ENCODE assay signal across 16 cellular contexts in genomic region chr6:167092672-167093339, GRCh38. TPM values are rescaled to one million over a fixed set of nuclear protein-coding genes. Genes with fewer than 3 reads are reported as not detected.
A peak's percentile ranks its signal among the peaks of the same experiment; 100 is the strongest.
DNase-seq lines count a peak whose midpoint lies in the region; ATAC-seq, FAIRE-seq and TF ChIP-seq lines count a peak whose summit lies in the region.
"Had no signal": no experiment of that assay in that cellular context is flagged by ENCODE, and none has a peak within 500 bp of the region (broad histone marks: within the 10 kb centered on the region; RNA-seq: fewer than 3 reads in every experiment).

No MANE protein-coding gene starts in this region.

- peak overlapping the region; percentile 32; the same call in 1 of the 2 replicates for H3K9ac ChIP-seq in SU-DHL-6 (ENCODE audit: low read length)

- H3K4me3 ChIP-seq in CD4-positive, CD25-positive, alpha-beta regulatory T cell (ENCODE audit: low read depth, low read length), result peak overlapping the region; percentile 65
- H3K4me3 ChIP-seq in SU-DHL-6 (ENCODE audit: insufficient read depth, low read length, poor library complexity, severe bottlenecking) (peak overlapping the region; percentile 3), esophagus squamous epithelium (peak overlapping the region in 1 of 4 donors; percentile 43)

- peaks cover 63% of the 10 kb centered on the region for H3K4me1 ChIP-seq in CD4-positive, CD25-positive, alpha-beta regulatory T cell (ENCODE audit: control insufficient read depth, insufficient read depth, low read length, poor library complexity, severe bottlenecking)
- H3K4me1 ChIP-seq in esophagus squamous epithelium, result no peaks in the 10 kb centered on the region

- H3K27ac Mint-ChIP-seq in CD4-positive, CD25-positive, alpha-beta regulatory T cell, result peak overlapping the region; percentile 92 to 96 (median 96)
- H3K27ac Mint-ChIP-seq in memory B cell, result peak overlapping the region; percentile 98

- no peaks in the 10 kb centered on the region for H3K27me3 Mint-ChIP-seq in CD4-positive, CD25-positive, alpha-beta regulatory T cell
- H3K27me3 Mint-ChIP-seq in memory B cell, result no peaks in the 10 kb centered on the region

- H3K4me1 Mint-ChIP-seq in CD4-positive, CD25-positive, alpha-beta regulatory T cell, result peaks cover 23 to 66% (median 53%) of the 10 kb centered on the region in 4 donors
- H3K4me1 Mint-ChIP-seq in memory B cell, result peaks cover 55% of the 10 kb centered on the region

- H3K9me2 ChIP-seq in SU-DHL-6 (replicated peaks; ENCODE audit: insufficient read depth, low read length), result no peaks in the 10 kb centered on the region

- H2AFZ ChIP-seq in SU-DHL-6 (ENCODE audit: low read depth, low read length, severe bottlenecking), result no peak overlapping the region

- H3F3A ChIP-seq in SU-DHL-6 (ENCODE audit: insufficient read depth), result peaks cover 57% of the 10 kb centered on the region

- peaks cover 0 to 4% of the 10 kb centered on the region in 2 experiments for H3K9me3 ChIP-seq in CD4-positive, CD25-positive, alpha-beta regulatory T cell (ENCODE audit: control insufficient read depth in 2 of 2, low read length in 2 of 2)
- no peaks in the 10 kb centered on the region for H3K9me3 ChIP-seq in SU-DHL-6 (ENCODE audit: insufficient read depth, low read length)
- H3K9me3 ChIP-seq in esophagus squamous epithelium, result no peaks in the 10 kb centered on the region

- H3K27me3 ChIP-seq in CD4-positive, CD25-positive, alpha-beta regulatory T cell (ENCODE audit: control insufficient read depth, insufficient read depth, low read length), result no peaks in the 10 kb centered on the region
- H3K27me3 ChIP-seq in SU-DHL-6 (ENCODE audit: low read length), result no peaks in the 10 kb centered on the region
- H3K27me3 ChIP-seq in esophagus squamous epithelium, result no peaks in the 10 kb centered on the region

- peak overlapping the region; percentile 50 for H3K4me2 ChIP-seq in SU-DHL-6 (ENCODE audit: low read depth, low read length, poor library complexity, severe bottlenecking)

- TF ChIP-seq CTCF in SU-DHL-6 (IDR thresholded peaks at IDR 0.05; ENCODE audit: insufficient read depth, low read length, poor library complexity, severe bottlenecking) (no peak), esophagus squamous epithelium (IDR thresholded peaks at IDR 0.05) (no peak), GM10266 (IDR thresholded peaks at IDR 0.05; ENCODE audit: control insufficient read depth, insufficient read depth, low read depth, missing control alignments) (no peak)

- no peak for FAIRE-seq in frontal cortex (lab: Jason Lieb, UNC)

- H3K4me3 Mint-ChIP-seq in CD4-positive, CD25-positive, alpha-beta regulatory T cell, result peak overlapping the region; percentile 76 to 85 (median 84)
- H3K4me3 Mint-ChIP-seq in memory B cell, result peak overlapping the region; percentile 95
- H3K4me3 Mint-ChIP-seq: H9 had no signal

- intact Hi-C loops in esophagus squamous epithelium (cut with DNase I), result no loop called here

- 65 to 73% methylated on average over 12 to 14 of the region's 16 CpGs for WGBS in esophagus squamous epithelium, 2 donors

- H3K9me3 Mint-ChIP-seq in CD4-positive, CD25-positive, alpha-beta regulatory T cell, result peaks cover 0 to 2% (median 0%) of the 10 kb centered on the region in 7 donors
- H3K9me3 Mint-ChIP-seq in memory B cell, result no peaks in the 10 kb centered on the region

- H3K79me2 ChIP-seq in SU-DHL-6 (ENCODE audit: insufficient read depth, low read length), result no peaks in the 10 kb centered on the region

- DNase-seq in CD4-positive, CD25-positive, alpha-beta regulatory T cell, result no peak
- DNase-seq in memory B cell (ENCODE audit: low spot score in 2 of 2), result peak in 1 of 2 donors; percentile 48
- DNase-seq in esophagus squamous epithelium (lab: John Stamatoyannopoulos, UW), result no peak
- DNase-seq in H4 (ENCODE audit: low spot score), result no peak
- no peak for DNase-seq in GM10266 (ENCODE audit: extremely low spot score)
- DNase-seq in frontal cortex (ENCODE audit: low spot score in 2 of 2), result no peak
- DNase-seq: AML-193; dermis blood vessel endothelial cell; H9; NCI-H226; retina; stimulated activated CD4-positive, alpha-beta T cell treated with anti-CD3 and anti-CD28 coated beads, Interleukin-4, amount 100 ng/mL, for 24 hours; T1000 had no signal

- ATAC-seq in CD4-positive, CD25-positive, alpha-beta regulatory T cell (ENCODE audit: low read depth in 2 of 2), result no peak
- ATAC-seq in memory B cell (ENCODE audit: low read depth), result peak; percentile 8

- H4K20me1 ChIP-seq in SU-DHL-6 (ENCODE audit: low read depth, low read length), result no peaks in the 10 kb centered on the region

- H3K36me3 ChIP-seq in CD4-positive, CD25-positive, alpha-beta regulatory T cell (ENCODE audit: control insufficient read depth, insufficient read depth, low read length), result no peaks in the 10 kb centered on the region
- H3K36me3 ChIP-seq in SU-DHL-6 (ENCODE audit: low read length) (no peaks in the 10 kb centered on the region), esophagus squamous epithelium (no peaks in the 10 kb centered on the region)

- no peaks in the 10 kb centered on the region for H3K36me3 Mint-ChIP-seq in CD4-positive, CD25-positive, alpha-beta regulatory T cell
- no peaks in the 10 kb centered on the region for H3K36me3 Mint-ChIP-seq in memory B cell

- H3K27ac ChIP-seq in CD4-positive, CD25-positive, alpha-beta regulatory T cell (ENCODE audit: insufficient read depth, low read length, poor library complexity, severe bottlenecking), result peak overlapping the region; percentile 84
- H3K27ac ChIP-seq in SU-DHL-6 (ENCODE audit: low read depth, low read length) (peak overlapping the region; percentile 92), esophagus squamous epithelium (peak overlapping the region in 1 of 4 donors; percentile 0)

- peak; percentile 43 for TF ChIP-seq POLR2A in GM18526 (IDR thresholded peaks at IDR 0.05; ENCODE audit: extremely low read depth, insufficient read length)
- TF ChIP-seq POLR2A in esophagus squamous epithelium (IDR thresholded peaks at IDR 0.05), result no peak

RNA-seq across cellular contexts. Expression of gene CCR6, which starts 30.1 kb away (rescaled TPM):
- total RNA-seq in CD4-positive, CD25-positive, alpha-beta regulatory T cell, result 40.8 TPM
- polyA plus RNA-seq in CD4-positive, CD25-positive, alpha-beta regulatory T cell, result 10 to 100 TPM; 52.7 to 97.3 (median 79.0) TPM
- total RNA-seq in esophagus squamous epithelium, result 1 to 10 TPM in 1 of 4 donors, under 1 TPM in 2, not detected in 1; 0.23 to 2.4 (median 0.57) TPM
- not detected in 2 replicates for total RNA-seq in H4 (2014; rRNA removed; shearing (Covaris generic))
- not detected for total RNA-seq in frontal cortex
- total RNA-seq: dermis blood vessel endothelial cell, H9, RPMI7951 had no signal

Comparison
In these comparisons a context has a peak if more than half of its experiments do, and no peak if none do; other contexts are left out.
1. RNA of gene CCR6, which starts 30.1 kb away (total RNA-seq): 40.8 TPM in CD4-positive, CD25-positive, alpha-beta regulatory T cell (single experiment); 0.23 to 2.4 TPM in esophagus squamous epithelium, not detected in H4 and not detected in frontal cortex (single experiment); every median in the first group is over 10 times any median in the second.